ENCODE assay signal across 19 cellular contexts in the genomic region with DNA sequence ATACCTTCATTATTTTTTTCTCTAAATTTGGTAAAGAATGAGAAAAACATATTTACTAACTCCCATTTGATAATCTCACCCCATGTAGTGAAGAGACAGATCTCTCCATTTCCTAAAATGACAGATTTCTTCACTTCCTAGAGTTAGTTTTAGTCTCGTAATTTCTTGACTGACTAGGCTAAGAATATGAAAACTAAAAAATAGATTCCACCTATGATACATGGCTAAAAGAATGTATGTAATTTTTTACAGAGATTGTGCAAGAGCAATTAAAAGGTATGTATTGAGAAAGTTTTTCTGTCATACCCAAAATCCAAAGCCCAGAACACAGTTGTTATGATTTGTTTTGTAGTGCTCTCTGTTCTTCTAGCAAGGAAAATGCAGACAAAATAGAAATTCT. TPM values are rescaled to one million over a fixed set of nuclear protein-coding genes. Genes with fewer than 3 reads are reported as not detected.
A peak's percentile ranks its signal among the peaks of the same experiment; 100 is the strongest.
DNase-seq lines count a peak whose midpoint lies in the region; ATAC-seq lines count a peak whose summit lies in the region.
"Had no signal": no experiment of that assay in that cellular context is flagged by ENCODE, and none has a peak within 500 bp of the region (broad histone marks: within the 10 kb centered on the region; RNA-seq: fewer than 3 reads in every experiment).

No MANE protein-coding gene starts in this region.

- H3K27me3 ChIP-seq in ACC112 (ENCODE audit: insufficient read depth, low read length) (no peaks in the 10 kb centered on the region), adipocyte (replicated peaks; ENCODE audit: control insufficient read depth, insufficient read depth, low read length) (no peaks in the 10 kb centered on the region)
- H3K27me3 ChIP-seq: MG63, SJSA1 had no signal

- H2AFZ ChIP-seq in ACC112 (ENCODE audit: low read length, unreplicated experiment), result peak overlapping the region; percentile 70

- DNase-seq in HCEC 1CT (peak; percentile 64), adipocyte (ENCODE audit: low read depth) (peak; percentile 77), iris pigment epithelial cell (ENCODE audit: low read depth) (peak; percentile 29), EL (no peak), NOMO-1 treated with DMSO at 0.1 percent for 48 hours (lab: John Stamatoyannopoulos, UW; ENCODE audit: unreplicated experiment) (no peak), H4 (ENCODE audit: low spot score) (no peak)
- DNase-seq: BE2C, GOT3, Kasumi-1, MG63, NCI-H1417 treated with DMSO at 0.1 percent for 48 hours, NCI-H187, NCI-H446, NCI-H526 had no signal

- no peaks in the 10 kb centered on the region for H3K36me3 ChIP-seq in ACC112 (ENCODE audit: insufficient read depth, low read length)
- H3K36me3 ChIP-seq in adipocyte (ENCODE audit: control insufficient read depth, insufficient read depth, low read length, severe bottlenecking), result no peaks in the 10 kb centered on the region
- H3K36me3 ChIP-seq: BE2C, MG63, SJSA1 had no signal

- H3K4me3 ChIP-seq in ACC112 (ENCODE audit: low read depth, low read length) (peak overlapping the region; percentile 59), adipocyte (ENCODE audit: low read length) (no peak overlapping the region)
- H3K4me3 ChIP-seq: GM12878, MG63, SJSA1 had no signal

- peak overlapping the region; percentile 40 for H3K27ac ChIP-seq in ACC112 (ENCODE audit: low read depth, low read length)
- H3K27ac ChIP-seq: SJSA1 had no signal

- H3K4me1 ChIP-seq in ACC112 (ENCODE audit: control insufficient read depth, insufficient read depth, low read length, unreplicated experiment) (peaks cover 19% of the 10 kb centered on the region), adipocyte (ENCODE audit: control insufficient read depth, insufficient read depth, low read length) (peaks cover 14% of the 10 kb centered on the region)
- H3K4me1 ChIP-seq: BE2C, SJSA1 had no signal

- ATAC-seq in HG03439 (IDR thresholded peaks at IDR 0.05; ENCODE audit: unreplicated experiment), result no peak
- ATAC-seq: GM12878, Right ventricle myocardium inferior had no signal

- H3K79me2 ChIP-seq in ACC112 (ENCODE audit: control insufficient read depth, insufficient read depth, low read length, unreplicated experiment), result no peaks in the 10 kb centered on the region

- H3K9ac ChIP-seq in adipocyte (ENCODE audit: low read length), result peak overlapping the region; percentile 4

- H3K9me3 ChIP-seq in adipocyte (ENCODE audit: control insufficient read depth, low read length), result no peaks in the 10 kb centered on the region
- H3K9me3 ChIP-seq: BE2C, MG63, SJSA1 had no signal

RNA-seq across cellular contexts. Expression of gene NALCN, which starts 9.5 kb away (rescaled TPM):
- 0.12 and 0.27 TPM in 2 replicates for total RNA-seq in H4 (2014; rRNA removed; shearing (Covaris generic))
- total RNA-seq: GM12878 had no signal

RNA-seq across cellular contexts. Expression of gene ITGBL1, which starts 45.7 kb away (rescaled TPM):
- total RNA-seq in H4 (2014; rRNA removed; shearing (Covaris generic)), result 6.4 and 6.9 TPM in 2 replicates

Comparison
In these comparisons a context has a peak if more than half of its experiments do, and no peak if none do; other contexts are left out.
1. DNase-seq: peak in HCEC 1CT (single experiment), adipocyte (single experiment) and iris pigment epithelial cell (single experiment); none in EL (single experiment), NOMO-1 treated with DMSO at 0.1 percent for 48 hours (single experiment) and H4 (single experiment).